1 cellular context compared by ENCODE assay signal in genomic region chr17:19720631-19721426, GRCh38.
A peak's percentile ranks its signal among the peaks of the same experiment; 100 is the strongest.
TF ChIP-seq lines count a peak whose summit lies in the region.

No MANE protein-coding gene starts in this region.

TF ChIP-seq in HepG2, 621 proteins besides CTCF, POLR2A, EP300 and RAD21 (continues in another document):
- no peak for TF ChIP-seq ZNF12 (CRISPR knock-in tag; IDR thresholded peaks at IDR 0.05)
- TF ChIP-seq, protein P1, sequence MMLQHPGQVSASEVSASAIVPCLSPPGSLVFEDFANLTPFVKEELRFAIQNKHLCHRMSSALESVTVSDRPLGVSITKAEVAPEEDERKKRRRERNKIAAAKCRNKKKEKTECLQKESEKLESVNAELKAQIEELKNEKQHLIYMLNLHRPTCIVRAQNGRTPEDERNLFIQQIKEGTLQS (CRISPR knock-in tag; IDR thresholded peaks at IDR 0.05): no peak
- peak; percentile 72; the same call in 1 of the 2 replicates for TF ChIP-seq ZNF292 (CRISPR knock-in tag; IDR thresholded peaks at IDR 0.05; ENCODE audit: borderline replicate concordance, low read depth)
- no peak for TF ChIP-seq DBP (CRISPR knock-in tag; IDR thresholded peaks at IDR 0.05; ENCODE audit: not compliant biosample characterization)
- TF ChIP-seq ZNF496 (CRISPR knock-in tag; IDR thresholded peaks at IDR 0.05; ENCODE audit: insufficient replicate concordance): no peak
- no peak for TF ChIP-seq LBX2 (CRISPR knock-in tag; IDR thresholded peaks at IDR 0.05; ENCODE audit: borderline replicate concordance)
- TF ChIP-seq TBX3 (IDR thresholded peaks at IDR 0.05; ENCODE audit: borderline replicate concordance): peak; percentile 85; the same call in 1 of the 2 replicates
- TF ChIP-seq CEBPB (IDR thresholded peaks at IDR 0.05; ENCODE audit: borderline replicate concordance, low read depth, low read length): no peak
- TF ChIP-seq, protein P2, sequence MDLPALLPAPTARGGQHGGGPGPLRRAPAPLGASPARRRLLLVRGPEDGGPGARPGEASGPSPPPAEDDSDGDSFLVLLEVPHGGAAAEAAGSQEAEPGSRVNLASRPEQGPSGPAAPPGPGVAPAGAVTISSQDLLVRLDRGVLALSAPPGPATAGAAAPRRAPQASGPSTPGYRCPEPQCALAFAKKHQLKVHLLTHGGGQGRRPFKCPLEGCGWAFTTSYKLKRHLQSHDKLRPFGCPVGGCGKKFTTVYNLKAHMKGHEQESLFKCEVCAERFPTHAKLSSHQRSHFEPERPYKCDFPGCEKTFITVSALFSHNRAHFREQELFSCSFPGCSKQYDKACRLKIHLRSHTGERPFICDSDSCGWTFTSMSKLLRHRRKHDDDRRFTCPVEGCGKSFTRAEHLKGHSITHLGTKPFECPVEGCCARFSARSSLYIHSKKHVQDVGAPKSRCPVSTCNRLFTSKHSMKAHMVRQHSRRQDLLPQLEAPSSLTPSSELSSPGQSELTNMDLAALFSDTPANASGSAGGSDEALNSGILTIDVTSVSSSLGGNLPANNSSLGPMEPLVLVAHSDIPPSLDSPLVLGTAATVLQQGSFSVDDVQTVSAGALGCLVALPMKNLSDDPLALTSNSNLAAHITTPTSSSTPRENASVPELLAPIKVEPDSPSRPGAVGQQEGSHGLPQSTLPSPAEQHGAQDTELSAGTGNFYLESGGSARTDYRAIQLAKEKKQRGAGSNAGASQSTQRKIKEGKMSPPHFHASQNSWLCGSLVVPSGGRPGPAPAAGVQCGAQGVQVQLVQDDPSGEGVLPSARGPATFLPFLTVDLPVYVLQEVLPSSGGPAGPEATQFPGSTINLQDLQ (CRISPR knock-in tag; IDR thresholded peaks at IDR 0.05): no peak; the same call in 1 of the 2 replicates
- TF ChIP-seq TSC22D2 (CRISPR knock-in tag; IDR thresholded peaks at IDR 0.05; ENCODE audit: borderline replicate concordance): no peak
- TF ChIP-seq, protein P3, sequence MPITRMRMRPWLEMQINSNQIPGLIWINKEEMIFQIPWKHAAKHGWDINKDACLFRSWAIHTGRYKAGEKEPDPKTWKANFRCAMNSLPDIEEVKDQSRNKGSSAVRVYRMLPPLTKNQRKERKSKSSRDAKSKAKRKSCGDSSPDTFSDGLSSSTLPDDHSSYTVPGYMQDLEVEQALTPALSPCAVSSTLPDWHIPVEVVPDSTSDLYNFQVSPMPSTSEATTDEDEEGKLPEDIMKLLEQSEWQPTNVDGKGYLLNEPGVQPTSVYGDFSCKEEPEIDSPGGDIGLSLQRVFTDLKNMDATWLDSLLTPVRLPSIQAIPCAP (CRISPR knock-in tag; IDR thresholded peaks at IDR 0.05; ENCODE audit: low read depth): no peak
- TF ChIP-seq KLF11 (CRISPR knock-in tag; IDR thresholded peaks at IDR 0.05): no peak
- peak; percentile 78 for TF ChIP-seq ARID5B (CRISPR knock-in tag; IDR thresholded peaks at IDR 0.05)
- TF ChIP-seq ZNF407 (CRISPR knock-in tag; IDR thresholded peaks at IDR 0.05; ENCODE audit: not compliant biosample characterization): no peak
- TF ChIP-seq, protein P4, sequence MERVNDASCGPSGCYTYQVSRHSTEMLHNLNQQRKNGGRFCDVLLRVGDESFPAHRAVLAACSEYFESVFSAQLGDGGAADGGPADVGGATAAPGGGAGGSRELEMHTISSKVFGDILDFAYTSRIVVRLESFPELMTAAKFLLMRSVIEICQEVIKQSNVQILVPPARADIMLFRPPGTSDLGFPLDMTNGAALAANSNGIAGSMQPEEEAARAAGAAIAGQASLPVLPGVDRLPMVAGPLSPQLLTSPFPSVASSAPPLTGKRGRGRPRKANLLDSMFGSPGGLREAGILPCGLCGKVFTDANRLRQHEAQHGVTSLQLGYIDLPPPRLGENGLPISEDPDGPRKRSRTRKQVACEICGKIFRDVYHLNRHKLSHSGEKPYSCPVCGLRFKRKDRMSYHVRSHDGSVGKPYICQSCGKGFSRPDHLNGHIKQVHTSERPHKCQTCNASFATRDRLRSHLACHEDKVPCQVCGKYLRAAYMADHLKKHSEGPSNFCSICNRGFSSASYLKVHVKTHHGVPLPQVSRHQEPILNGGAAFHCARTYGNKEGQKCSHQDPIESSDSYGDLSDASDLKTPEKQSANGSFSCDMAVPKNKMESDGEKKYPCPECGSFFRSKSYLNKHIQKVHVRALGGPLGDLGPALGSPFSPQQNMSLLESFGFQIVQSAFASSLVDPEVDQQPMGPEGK (CRISPR knock-in tag; IDR thresholded peaks at IDR 0.05): peak; percentile 79
- TF ChIP-seq, protein P5, sequence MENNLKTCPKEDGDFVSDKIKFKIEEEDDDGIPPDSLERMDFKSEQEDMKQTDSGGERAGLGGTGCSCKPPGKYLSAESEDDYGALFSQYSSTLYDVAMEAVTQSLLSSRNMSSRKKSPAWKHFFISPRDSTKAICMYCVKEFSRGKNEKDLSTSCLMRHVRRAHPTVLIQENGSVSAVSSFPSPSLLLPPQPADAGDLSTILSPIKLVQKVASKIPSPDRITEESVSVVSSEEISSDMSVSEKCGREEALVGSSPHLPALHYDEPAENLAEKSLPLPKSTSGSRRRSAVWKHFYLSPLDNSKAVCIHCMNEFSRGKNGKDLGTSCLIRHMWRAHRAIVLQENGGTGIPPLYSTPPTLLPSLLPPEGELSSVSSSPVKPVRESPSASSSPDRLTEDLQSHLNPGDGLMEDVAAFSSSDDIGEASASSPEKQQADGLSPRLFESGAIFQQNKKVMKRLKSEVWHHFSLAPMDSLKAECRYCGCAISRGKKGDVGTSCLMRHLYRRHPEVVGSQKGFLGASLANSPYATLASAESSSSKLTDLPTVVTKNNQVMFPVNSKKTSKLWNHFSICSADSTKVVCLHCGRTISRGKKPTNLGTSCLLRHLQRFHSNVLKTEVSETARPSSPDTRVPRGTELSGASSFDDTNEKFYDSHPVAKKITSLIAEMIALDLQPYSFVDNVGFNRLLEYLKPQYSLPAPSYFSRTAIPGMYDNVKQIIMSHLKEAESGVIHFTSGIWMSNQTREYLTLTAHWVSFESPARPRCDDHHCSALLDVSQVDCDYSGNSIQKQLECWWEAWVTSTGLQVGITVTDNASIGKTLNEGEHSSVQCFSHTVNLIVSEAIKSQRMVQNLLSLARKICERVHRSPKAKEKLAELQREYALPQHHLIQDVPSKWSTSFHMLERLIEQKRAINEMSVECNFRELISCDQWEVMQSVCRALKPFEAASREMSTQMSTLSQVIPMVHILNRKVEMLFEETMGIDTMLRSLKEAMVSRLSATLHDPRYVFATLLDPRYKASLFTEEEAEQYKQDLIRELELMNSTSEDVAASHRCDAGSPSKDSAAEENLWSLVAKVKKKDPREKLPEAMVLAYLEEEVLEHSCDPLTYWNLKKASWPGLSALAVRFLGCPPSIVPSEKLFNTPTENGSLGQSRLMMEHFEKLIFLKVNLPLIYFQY (CRISPR knock-in tag; IDR thresholded peaks at IDR 0.05; ENCODE audit: borderline replicate concordance): peak; percentile 82; the same call in 1 of the 2 replicates
- no peak for TF ChIP-seq BCLAF1 (IDR thresholded peaks at IDR 0.05)
- TF ChIP-seq KLF9 (CRISPR knock-in tag; IDR thresholded peaks at IDR 0.05; ENCODE audit: low read depth): no peak
- TF ChIP-seq ZNF607 (CRISPR knock-in tag; IDR thresholded peaks at IDR 0.05; ENCODE audit: borderline replicate concordance): peak; percentile 86; the same call in 1 of the 2 replicates
- no peak for TF ChIP-seq ZNF367 (CRISPR knock-in tag; IDR thresholded peaks at IDR 0.05; ENCODE audit: borderline replicate concordance)
- TF ChIP-seq NFRKB (IDR thresholded peaks at IDR 0.05): no peak
- TF ChIP-seq MIXL1 (CRISPR knock-in tag; IDR thresholded peaks at IDR 0.05): no peak
- no peak for TF ChIP-seq ONECUT2 (CRISPR knock-in tag; IDR thresholded peaks at IDR 0.05)
